Comparison of ENCODE assay signal across 14 cellular contexts in genomic region chr17:41026668-41027471, GRCh38. TPM values are rescaled to one million over a fixed set of nuclear protein-coding genes. Genes with fewer than 3 reads are reported as not detected.
DNase-seq lines count a peak whose midpoint lies in the region; ATAC-seq and TF ChIP-seq lines count a peak whose summit lies in the region.
"Had no signal": no experiment of that assay in that cellular context is flagged by ENCODE, and none has a peak within 500 bp of the region (broad histone marks: within the 10 kb centered on the region; RNA-seq: fewer than 3 reads in every experiment).

KRTAP1-5 (minus strand) TSS chr17:41027208; CDS start chr17:41027155, 53 bp downstream.

- no peaks in the 10 kb centered on the region for H3K4me1 ChIP-seq in endodermal cell (ENCODE audit: control insufficient read depth, insufficient read depth, low read length)

- H3K4me3 ChIP-seq in AG09309 (ENCODE audit: control insufficient read depth, low read depth, low read length) (peak within 1 kb of the TSS; percentile 22), endodermal cell (ENCODE audit: low read length) (no peak within 1 kb of the TSS)

- ATAC-seq in GM21529 (IDR thresholded peaks at IDR 0.05; ENCODE audit: unreplicated experiment) (no peak), HG02588 (IDR thresholded peaks at IDR 0.05; ENCODE audit: unreplicated experiment) (no peak), HG03378 (IDR thresholded peaks at IDR 0.05; ENCODE audit: unreplicated experiment) (no peak)
- ATAC-seq: naive thymus-derived CD4-positive, alpha-beta T cell; stimulated activated naive CD8-positive, alpha-beta T cell treated with anti-CD3 and anti-CD28 coated beads, Interleukin-15, amount 100 ng/mL, for 72 hours had no signal

- DNase-seq in AG09309 (ENCODE audit: low read depth) (peak; percentile 94), HS-5 (ENCODE audit: low read depth) (peak; percentile 68), amniotic epithelial cell (ENCODE audit: low read depth) (peak; percentile 82), iris pigment epithelial cell (ENCODE audit: low read depth) (peak; percentile 89), endodermal cell (no peak)
- DNase-seq: activated naive CD8-positive, alpha-beta T cell treated with anti-CD3 and anti-CD28 coated beads for 36 hours; naive thymus-derived CD4-positive, alpha-beta T cell; NCI-H446; stimulated activated naive CD8-positive, alpha-beta T cell treated with anti-CD3 and anti-CD28 coated beads, Interleukin-15, amount 100 ng/mL, for 72 hours had no signal

- no peak within 1 kb of the TSS for H3K9ac ChIP-seq in endodermal cell (ENCODE audit: extremely low read depth, low read length, poor library complexity, severe bottlenecking)

- H3K36me3 ChIP-seq in endodermal cell (ENCODE audit: control insufficient read depth, insufficient read depth, low read length): no peaks in the 10 kb centered on the region

- 90% methylated on average over 11 of the region's 11 CpGs; no CpG with 5 or more reads in 1 of the 2 experiments for WGBS in endodermal cell (ENCODE audit: insufficient coverage in 1 of 2, insufficient read length in 1 of 2), 2 experiments

- H3K9me3 ChIP-seq in endodermal cell (ENCODE audit: control insufficient read depth, low read length): no peaks in the 10 kb centered on the region

- no peak within 1 kb of the TSS for H3K4me3 Mint-ChIP-seq in endodermal cell
- H3K4me3 Mint-ChIP-seq: activated naive CD8-positive, alpha-beta T cell treated with anti-CD3 and anti-CD28 coated beads for 36 hours; dendritic cell treated with granulocyte-macrophage colony-stimulating factor and Interleukin-4, amounts not matched to agents 40 ng/mL and 50 ng/mL, for 4 days; naive thymus-derived CD4-positive, alpha-beta T cell; stimulated activated naive CD8-positive, alpha-beta T cell treated with anti-CD3 and anti-CD28 coated beads, Interleukin-15, amount 100 ng/mL, for 72 hours had no signal

- no peaks in the 10 kb centered on the region for H3K36me3 Mint-ChIP-seq in endodermal cell (ENCODE audit: low read depth)
- H3K36me3 Mint-ChIP-seq: activated naive CD8-positive, alpha-beta T cell treated with anti-CD3 and anti-CD28 coated beads for 36 hours had no signal

- TF ChIP-seq CTCF in AG09309 (IDR thresholded peaks at IDR 0.05; ENCODE audit: control insufficient read depth, insufficient read depth, low read depth, low read length, missing control alignments): no peak
- TF ChIP-seq CTCF in endodermal cell (conservative IDR thresholded peaks at IDR 0.05): no peak

- H3K4me1 Mint-ChIP-seq in endodermal cell: no peaks in the 10 kb centered on the region
- H3K4me1 Mint-ChIP-seq: activated naive CD8-positive, alpha-beta T cell treated with anti-CD3 and anti-CD28 coated beads for 36 hours; naive thymus-derived CD4-positive, alpha-beta T cell had no signal

- no peak within 1 kb of the TSS for H3K27ac ChIP-seq in endodermal cell (ENCODE audit: low read depth, low read length)
- H3K27ac ChIP-seq: C4-2B had no signal

- no peaks in the 10 kb centered on the region for H3K27me3 ChIP-seq in endodermal cell (ENCODE audit: control insufficient read depth, insufficient read depth, low read length, poor library complexity, severe bottlenecking)

- H3K27ac Mint-ChIP-seq in endodermal cell: no peak within 1 kb of the TSS
- H3K27ac Mint-ChIP-seq: activated naive CD8-positive, alpha-beta T cell treated with anti-CD3 and anti-CD28 coated beads for 36 hours; dendritic cell treated with granulocyte-macrophage colony-stimulating factor and Interleukin-4, amounts not matched to agents 40 ng/mL and 50 ng/mL, for 4 days; naive thymus-derived CD4-positive, alpha-beta T cell; stimulated activated naive CD8-positive, alpha-beta T cell treated with anti-CD3 and anti-CD28 coated beads, Interleukin-15, amount 100 ng/mL, for 72 hours had no signal

- H3K27me3 Mint-ChIP-seq in endodermal cell (ENCODE audit: insufficient read depth): peaks cover 2% of the 10 kb centered on the region
- H3K27me3 Mint-ChIP-seq: stimulated activated naive CD8-positive, alpha-beta T cell treated with anti-CD3 and anti-CD28 coated beads, Interleukin-15, amount 100 ng/mL, for 72 hours had no signal

- no peaks in the 10 kb centered on the region for H3K9me3 Mint-ChIP-seq in endodermal cell
- H3K9me3 Mint-ChIP-seq: activated naive CD8-positive, alpha-beta T cell treated with anti-CD3 and anti-CD28 coated beads for 36 hours; dendritic cell treated with granulocyte-macrophage colony-stimulating factor and Interleukin-4, amounts not matched to agents 40 ng/mL and 50 ng/mL, for 4 days; stimulated activated naive CD8-positive, alpha-beta T cell treated with anti-CD3 and anti-CD28 coated beads, Interleukin-15, amount 100 ng/mL, for 72 hours had no signal

RNA-seq across cellular contexts. Expression of gene KRTAP1-5, which starts in this region (rescaled TPM):
- total RNA-seq in endodermal cell: not detected
- polyA plus RNA-seq in endodermal cell (2013, experiment 1 of 2): not detected
- polyA plus RNA-seq in endodermal cell (2013, experiment 2 of 2): not detected
- total RNA-seq: activated naive CD8-positive, alpha-beta T cell treated with anti-CD3 and anti-CD28 coated beads for 36 hours; naive thymus-derived CD4-positive, alpha-beta T cell had no signal
- polyA plus RNA-seq: naive thymus-derived CD4-positive, alpha-beta T cell had no signal
